ENCODE assay signal across 8 cellular contexts in genomic region chr14:69090187-69090789, GRCh38.
A peak's percentile ranks its signal among the peaks of the same experiment; 100 is the strongest.
DNase-seq lines count a peak whose midpoint lies in the region; ATAC-seq and TF ChIP-seq lines count a peak whose summit lies in the region.

No MANE protein-coding gene starts in this region.

- no peak for TF ChIP-seq EP300 in sigmoid colon (IDR thresholded peaks at IDR 0.05)

- peaks cover 0 to 85% (median 69%) of the 10 kb centered on the region in 4 donors for H3K4me1 ChIP-seq in sigmoid colon

- peaks cover 0 to 15% (median 5%) of the 10 kb centered on the region in 4 donors for H3K36me3 ChIP-seq in sigmoid colon

- peak overlapping the region; percentile 83 to 88 (median 86) for H3K27ac ChIP-seq in sigmoid colon

- no peak overlapping the region for H3K4me3 ChIP-seq in sigmoid colon

- peak in 3 of 4 experiments; percentile 61 to 64 (median 62) for TF ChIP-seq CTCF in sigmoid colon (IDR thresholded peaks at IDR 0.05)
- no peak for TF ChIP-seq CTCF in omental fat pad (IDR thresholded peaks at IDR 0.05)

- intact Hi-C loops in sigmoid colon (cut with DNase I): loop anchor here (2.0 kb wide), 1 partner anchor 179 kb away; no protein-coding TSS in a partner anchor

- H3K9me3 ChIP-seq in sigmoid colon: no peaks in the 10 kb centered on the region

- ATAC-seq in omental fat pad (ENCODE audit: low FRiP score) (no peak), HG03354 (IDR thresholded peaks at IDR 0.05; ENCODE audit: poor library complexity, severe bottlenecking, unreplicated experiment) (no peak)

- DNase-seq in DMS79 treated with DMSO at 0.1 percent for 48 hours (lab: John Stamatoyannopoulos, UW): peak; percentile 48
- DNase-seq in HuH-7 (ENCODE audit: low spot score): peak; percentile 17
- peak in 3 of 5 donors; percentile 3 to 27 (median 3) for DNase-seq in T-helper 1 cell
- peak; percentile 51 for DNase-seq in fibroblast of peridontal ligament (ENCODE audit: extremely low read depth)
- DNase-seq in sigmoid colon: no peak
- DNase-seq in omental fat pad (ENCODE audit: low spot score): no peak
- DNase-seq in cortex of kidney (lab: John Stamatoyannopoulos, UW): no peak

- no peaks in the 10 kb centered on the region for H3K27me3 ChIP-seq in sigmoid colon

- 79 to 84% methylated on average over 4 of the region's 4 CpGs for WGBS in sigmoid colon, 2 donors

- no peak for TF ChIP-seq POLR2A in sigmoid colon (IDR thresholded peaks at IDR 0.05)

Comparison
In these comparisons a context has a peak if more than half of its experiments do, and no peak if none do; other contexts are left out.
1. DNase-seq: peak in DMS79 treated with DMSO at 0.1 percent for 48 hours (single experiment), HuH-7 (single experiment), T-helper 1 cell (3 of 5) and fibroblast of peridontal ligament (single experiment); none in sigmoid colon (single experiment), omental fat pad (single experiment) and cortex of kidney (single experiment).
2. CTCF ChIP-seq: peak in sigmoid colon (3 of 4); none in omental fat pad (0 of 3).